Comparison of ENCODE assay signal across 8 cellular contexts in genomic region chr1:67427947-67428346, GRCh38. TPM values are rescaled to one million over a fixed set of nuclear protein-coding genes. Genes with fewer than 3 reads are reported as not detected.
DNase-seq lines count a peak whose midpoint lies in the region; ATAC-seq and TF ChIP-seq lines count a peak whose summit lies in the region.

No MANE protein-coding gene starts in this region.

- H3K36me3 ChIP-seq in H7 (replicated peaks; ENCODE audit: control insufficient read depth, insufficient read depth, low read length) (peaks cover 32% of the 10 kb centered on the region), WERI-Rb-1 (peaks cover 64% of the 10 kb centered on the region), gastroesophageal sphincter (peaks cover 3 to 32% of the 10 kb centered on the region in 2 donors), skeletal muscle satellite cell (ENCODE audit: insufficient read depth, low read length) (peaks cover 41% of the 10 kb centered on the region)

- peak overlapping the region; percentile 96 for H3K9ac ChIP-seq in skeletal muscle satellite cell (ENCODE audit: low read depth, low read length)

- ATAC-seq in gastroesophageal sphincter: no peak
- no peak for ATAC-seq in HG03175 (IDR thresholded peaks at IDR 0.05; ENCODE audit: unreplicated experiment)
- no peak for ATAC-seq in HG03520 (IDR thresholded peaks at IDR 0.05; ENCODE audit: unreplicated experiment)

- H3K4me2 ChIP-seq in skeletal muscle satellite cell (ENCODE audit: low read length): peak overlapping the region; percentile 85

- no peak for TF ChIP-seq POLR2A in gastroesophageal sphincter (IDR thresholded peaks at IDR 0.05)

- H3K27ac ChIP-seq in WERI-Rb-1 (no peak overlapping the region), gastroesophageal sphincter (no peak overlapping the region)

- DNase-seq in H7 (no peak), WERI-Rb-1 (no peak), mucosa of gallbladder (ENCODE audit: low spot score) (no peak), NOMO-1 treated with DMSO at 0.1 percent for 48 hours (lab: John Stamatoyannopoulos, UW; ENCODE audit: unreplicated experiment) (no peak)

- WGBS in gastroesophageal sphincter (ENCODE audit: low coverage in 1 of 2), 2 donors: 0 to 5% methylated on average over 2 to 3 of the region's 3 CpGs

- peak overlapping the region; percentile 99 for H3K4me3 ChIP-seq in H7 (ENCODE audit: insufficient read depth, low read depth, low read length)
- H3K4me3 ChIP-seq in WERI-Rb-1 (ENCODE audit: low read depth, low read length): peak overlapping the region; percentile 70
- peak overlapping the region; percentile 77 for H3K4me3 ChIP-seq in gastroesophageal sphincter
- peak overlapping the region; percentile 91 for H3K4me3 ChIP-seq in skeletal muscle satellite cell (ENCODE audit: low read length)

- H3K27me3 ChIP-seq in H7 (ENCODE audit: control insufficient read depth, insufficient read depth, low read length) (no peaks in the 10 kb centered on the region), WERI-Rb-1 (ENCODE audit: insufficient read depth, low read depth, severe bottlenecking) (no peaks in the 10 kb centered on the region), gastroesophageal sphincter (no peaks in the 10 kb centered on the region), skeletal muscle satellite cell (ENCODE audit: control insufficient read depth, insufficient read depth, low read length) (no peaks in the 10 kb centered on the region)

- H3K9me3 ChIP-seq in WERI-Rb-1 (ENCODE audit: severe bottlenecking): no peaks in the 10 kb centered on the region
- no peaks in the 10 kb centered on the region for H3K9me3 ChIP-seq in gastroesophageal sphincter
- H3K9me3 ChIP-seq in skeletal muscle satellite cell (replicated peaks; ENCODE audit: low read length): no peaks in the 10 kb centered on the region

- no peak for TF ChIP-seq EP300 in gastroesophageal sphincter (IDR thresholded peaks at IDR 0.05)

- TF ChIP-seq CTCF in WERI-Rb-1 (IDR thresholded peaks at IDR 0.05; ENCODE audit: low read depth, low read length) (no peak), gastroesophageal sphincter (IDR thresholded peaks at IDR 0.05) (no peak)

- H3K4me1 ChIP-seq in gastroesophageal sphincter (peaks cover 0 to 45% (median 9%) of the 10 kb centered on the region in 3 donors), skeletal muscle satellite cell (ENCODE audit: control insufficient read depth, insufficient read depth, low read length) (peaks cover 11% of the 10 kb centered on the region)

RNA-seq across cellular contexts. Expression of gene SERBP1, which starts 2.3 kb away (rescaled TPM):
- total RNA-seq in H7 (2014; rRNA removed; shearing (Covaris generic)): 372 and 484 TPM in 2 replicates
- total RNA-seq in gastroesophageal sphincter: 100 to 1,000 TPM; 254 to 263 (median 258) TPM
- total RNA-seq in skeletal muscle satellite cell (2012; rRNA removed): 205 and 250 TPM in 2 replicates
- total RNA-seq in mucosa of gallbladder: 145 TPM
